14 cellular contexts compared by ENCODE assay signal in genomic region chr4:86557526-86557925, GRCh38. TPM values are rescaled to one million over a fixed set of nuclear protein-coding genes. Genes with fewer than 3 reads are reported as not detected.
A peak's percentile ranks its signal among the peaks of the same experiment; 100 is the strongest.
DNase-seq lines count a peak whose midpoint lies in the region; ATAC-seq, FAIRE-seq and TF ChIP-seq lines count a peak whose summit lies in the region.
"Had no signal": no experiment of that assay in that cellular context is flagged by ENCODE, and none has a peak within 500 bp of the region (broad histone marks: within the 10 kb centered on the region; RNA-seq: fewer than 3 reads in every experiment).

No MANE protein-coding gene starts in this region.

- H3K79me2 ChIP-seq in keratinocyte (ENCODE audit: control insufficient read depth, insufficient read depth, low read length): no peaks in the 10 kb centered on the region

- H3K9me1 ChIP-seq in keratinocyte (ENCODE audit: control insufficient read depth, extremely low read depth, insufficient read depth, low read length): no peaks in the 10 kb centered on the region

- H3K36me3 ChIP-seq in keratinocyte (ENCODE audit: control insufficient read depth in 2 of 2, extremely low read depth in 1 of 2, insufficient read depth in 2 of 2, low read length in 2 of 2): no peaks in the 10 kb centered on the region

- FAIRE-seq in keratinocyte (lab: Jason Lieb, UNC): no peak
- FAIRE-seq: D721Med had no signal

- H3K27me3 ChIP-seq in keratinocyte (ENCODE audit: control insufficient read depth, extremely low read depth, insufficient read depth, low read length): no peaks in the 10 kb centered on the region

- ATAC-seq in GM18907 (IDR thresholded peaks at IDR 0.05; ENCODE audit: unreplicated experiment): peak; percentile 96
- ATAC-seq in HG02642 (IDR thresholded peaks at IDR 0.05; ENCODE audit: poor library complexity, unreplicated experiment): peak; percentile 88
- peak; percentile 96 for ATAC-seq in HG03558 (IDR thresholded peaks at IDR 0.05; ENCODE audit: extremely low read depth, unreplicated experiment)

- no peaks in the 10 kb centered on the region for H3K9me3 ChIP-seq in keratinocyte (ENCODE audit: control insufficient read depth, low read depth, low read length)

- dilution Hi-C loops in keratinocyte (cut with MboI; ENCODE audit: extremely low pct_ligation_motif_present, low sequenced_read_pairs): no loop called here

- no peak overlapping the region for H2AFZ ChIP-seq in keratinocyte (ENCODE audit: control insufficient read depth, low read length)

- DNase-seq in keratinocyte (ENCODE audit: low read depth, low spot score) (no peak), NCI-H748 treated with DMSO at 0.1 percent for 48 hours (lab: John Stamatoyannopoulos, UW) (no peak), COLO829 (ENCODE audit: low spot score) (no peak)
- no peak for DNase-seq in activated naive CD4-positive, alpha-beta T cell treated with Interleukin-2 at 50 U/mL for 16 hours
- no peak for DNase-seq in activated CD4-positive, alpha-beta T cell treated with anti-CD3 and anti-CD28 coated beads, Interleukin-2, amount 50 U/mL, for 1 hour
- DNase-seq: activated naive CD4-positive, alpha-beta T cell treated with anti-CD3 and anti-CD28 coated beads, Interleukin-2, amount 10 ng/mL, durations not matched to agents 7 days and 5 days; T-helper 9 cell had no signal

- peak overlapping the region; percentile 46 for H3K4me2 ChIP-seq in keratinocyte (ENCODE audit: control insufficient read depth, extremely low read depth, insufficient read depth, low read depth, low read length)

- peaks cover 37% of the 10 kb centered on the region for H3K4me1 ChIP-seq in keratinocyte (ENCODE audit: control insufficient read depth, extremely low read depth, insufficient read depth, low read length)

- no peaks in the 10 kb centered on the region for H4K20me1 ChIP-seq in keratinocyte (ENCODE audit: control insufficient read depth, extremely low read depth, insufficient read depth, low read length)

- no peak overlapping the region for H3K9ac ChIP-seq in keratinocyte (ENCODE audit: control insufficient read depth, extremely low read depth, insufficient read depth, low read length)

- peak overlapping the region; percentile 83 for H3K27ac ChIP-seq in keratinocyte (ENCODE audit: control insufficient read depth, insufficient read depth, low read length)
- H3K27ac ChIP-seq: HL-60 had no signal

- H3K4me3 ChIP-seq in keratinocyte (ENCODE audit: control insufficient read depth in 2 of 3, extremely low read depth in 1 of 3, insufficient read depth in 2 of 3, low read depth in 1 of 3, low read length in 3 of 3): no peak overlapping the region
- H3K4me3 ChIP-seq: lung, skin epidermis had no signal

- TF ChIP-seq CTCF in keratinocyte (optimal IDR thresholded peaks at IDR 0.05 in 1 of 3, IDR thresholded peaks at IDR 0.05 in 1 of 3, conservative IDR thresholded peaks at IDR 0.05 in 1 of 3; ENCODE audit: extremely low read depth in 1 of 3, insufficient read depth in 2 of 3, low read length in 3 of 3): no peak

RNA-seq across cellular contexts. Expression of gene PTPN13, which starts 36.6 kb away (rescaled TPM):
- 19.3 to 37.6 TPM (median 23.5 TPM) in 3 replicates for polyA plus RNA-seq in keratinocyte
- 9.9 TPM for polyA plus RNA-seq in keratinocyte (2011; ENCODE audit: low read depth)
- 14.4 and 26.2 TPM in 2 replicates for polyA plus RNA-seq in keratinocyte (2011; cell fraction: cytosol; rRNA removed)
- 32.9 and 37.7 TPM in 2 replicates for polyA plus RNA-seq in keratinocyte (2011; cell fraction: nucleus; rRNA removed)
- polyA plus RNA-seq in keratinocyte (2012; ENCODE audit: low replicate concordance): 12.2 and 27.5 TPM in 2 replicates
- 21.1 to 82.0 TPM (median 37.8 TPM) in 3 replicates for polyA minus RNA-seq in keratinocyte
- 21.3 TPM for polyA minus RNA-seq in keratinocyte (2011; cell fraction: cytosol; rRNA and poly(A)+ RNA removed)
- 70.1 and 105 TPM in 2 replicates for polyA minus RNA-seq in keratinocyte (2011; cell fraction: nucleus; rRNA and poly(A)+ RNA removed)
